In genomic region chr5:32090755-32091128, GRCh38 we compare ENCODE assay signal across 2 cellular contexts.
TF ChIP-seq lines count a peak whose summit lies in the region.

No MANE protein-coding gene starts in this region.

TF ChIP-seq in GM23338, 12 proteins besides CTCF, POLR2A, EP300 and RAD21:
- TF ChIP-seq ZNF331 (CRISPR knock-in tag; IDR thresholded peaks at IDR 0.05; ENCODE audit: low read depth) (no peak), POLR2AphosphoS5 (IDR thresholded peaks at IDR 0.05; ENCODE audit: low read depth) (no peak), ZNF462 (CRISPR knock-in tag; IDR thresholded peaks at IDR 0.05) (no peak), CREB1 (CRISPR knock-in tag; IDR thresholded peaks at IDR 0.05; ENCODE audit: low read depth) (no peak), NANOG (IDR thresholded peaks at IDR 0.05; ENCODE audit: borderline replicate concordance) (no peak), JUNB (IDR thresholded peaks at IDR 0.05; ENCODE audit: unreplicated experiment) (no peak), STAT1 (IDR thresholded peaks at IDR 0.05; ENCODE audit: unreplicated experiment) (no peak), EZH2phosphoT487 (IDR thresholded peaks at IDR 0.05; ENCODE audit: unreplicated experiment) (no peak), REST (IDR thresholded peaks at IDR 0.05; ENCODE audit: unreplicated experiment) (no peak), ZNF114 (CRISPR knock-in tag; IDR thresholded peaks at IDR 0.05) (no peak), EZH2 (IDR thresholded peaks at IDR 0.05; ENCODE audit: low read depth, unreplicated experiment) (no peak), ETS1 (IDR thresholded peaks at IDR 0.05) (no peak)

TF ChIP-seq in H1, 55 proteins besides CTCF, POLR2A, EP300 and RAD21:
- no peak for TF ChIP-seq HDAC2 (IDR thresholded peaks at IDR 0.05; ENCODE audit: borderline replicate concordance in 1 of 2, low read depth in 2 of 2, low read length in 2 of 2)
- TF ChIP-seq JUND (IDR thresholded peaks at IDR 0.05; ENCODE audit: low read length), result no peak
- TF ChIP-seq E2F6 (IDR thresholded peaks at IDR 0.05), result no peak
- TF ChIP-seq SP2 (IDR thresholded peaks at IDR 0.05; ENCODE audit: low read length), result no peak
- TF ChIP-seq TEAD4 (IDR thresholded peaks at IDR 0.05; ENCODE audit: low read depth, low read length), result no peak
- TF ChIP-seq CHD2 (IDR thresholded peaks at IDR 0.05; ENCODE audit: low read length), result no peak
